In the genomic region with DNA sequence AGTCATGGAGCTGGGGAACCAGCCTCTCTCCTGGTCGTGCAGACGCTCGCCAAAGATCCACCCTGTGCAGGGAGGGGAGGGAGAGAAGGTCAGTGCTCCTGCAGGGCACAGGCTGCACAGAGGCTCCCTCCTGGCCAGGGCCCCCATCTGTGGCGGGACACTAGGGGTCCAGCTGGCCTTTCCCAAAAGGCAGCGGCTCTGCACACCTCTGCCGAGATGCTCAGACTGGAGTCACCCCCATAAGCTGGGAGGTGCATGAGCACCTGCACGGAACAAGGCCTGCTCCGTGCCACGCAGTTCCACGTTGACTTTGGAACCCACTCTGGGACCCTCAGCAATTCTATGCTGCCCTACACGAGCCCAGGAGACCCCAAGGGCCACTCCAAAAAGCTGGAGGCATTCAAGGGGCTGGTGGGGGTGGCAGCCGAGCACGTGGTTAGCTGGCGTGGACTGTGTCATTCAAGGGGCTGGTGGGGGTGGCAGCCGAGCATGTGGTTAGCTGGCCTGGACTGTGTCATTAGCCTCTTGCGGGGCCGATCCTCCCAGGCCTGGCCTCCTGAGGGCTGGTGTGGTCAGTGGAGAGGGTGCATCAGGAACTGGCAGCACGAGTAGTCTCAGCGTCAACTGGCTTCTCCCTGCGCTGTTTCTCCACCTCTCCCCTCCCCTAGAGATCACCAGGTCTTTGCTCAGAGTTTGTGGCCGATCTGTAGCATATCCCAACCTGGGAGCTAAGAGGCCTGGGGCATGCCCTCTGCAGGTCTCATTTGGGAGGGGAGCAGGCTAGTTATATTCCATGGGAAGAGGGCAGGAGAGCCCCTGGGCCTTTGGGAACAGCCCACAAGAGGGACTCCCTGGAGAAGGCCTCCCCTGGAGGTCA, we compare ENCODE assay signal across 2 cellular contexts.
TF ChIP-seq lines count a peak whose summit lies in the region.

No MANE protein-coding gene starts in this region.

TF ChIP-seq in SK-N-SH, 30 proteins besides CTCF, POLR2A, EP300 and RAD21 (continued from another document):
- TF ChIP-seq RFX5 (IDR thresholded peaks at IDR 0.05; ENCODE audit: low read length) (no peak), SIN3A (IDR thresholded peaks at IDR 0.05; ENCODE audit: borderline replicate concordance, low read depth, low read length) (no peak), MEF2A (IDR thresholded peaks at IDR 0.05; ENCODE audit: borderline replicate concordance, low read depth) (no peak), GATA2 (CRISPR knock-in tag; IDR thresholded peaks at IDR 0.05) (no peak), RXRA (IDR thresholded peaks at IDR 0.05; ENCODE audit: borderline replicate concordance, low read depth) (no peak), EZH2phosphoT487 (IDR thresholded peaks at IDR 0.05; ENCODE audit: borderline replicate concordance, low read depth) (no peak)
- TF ChIP-seq, protein P1, sequence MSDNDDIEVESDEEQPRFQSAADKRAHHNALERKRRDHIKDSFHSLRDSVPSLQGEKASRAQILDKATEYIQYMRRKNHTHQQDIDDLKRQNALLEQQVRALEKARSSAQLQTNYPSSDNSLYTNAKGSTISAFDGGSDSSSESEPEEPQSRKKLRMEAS (IDR thresholded peaks at IDR 0.05; ENCODE audit: low read depth) = no peak
TF ChIP-seq in SK-N-SH: peak in this region for 0.

TF ChIP-seq in SK-N-SH treated with all-trans-retinoic acid at 6 μM for 48 hours, 23 proteins besides CTCF, POLR2A, EP300 and RAD21 (continued from another document):
- TF ChIP-seq, protein P2, sequence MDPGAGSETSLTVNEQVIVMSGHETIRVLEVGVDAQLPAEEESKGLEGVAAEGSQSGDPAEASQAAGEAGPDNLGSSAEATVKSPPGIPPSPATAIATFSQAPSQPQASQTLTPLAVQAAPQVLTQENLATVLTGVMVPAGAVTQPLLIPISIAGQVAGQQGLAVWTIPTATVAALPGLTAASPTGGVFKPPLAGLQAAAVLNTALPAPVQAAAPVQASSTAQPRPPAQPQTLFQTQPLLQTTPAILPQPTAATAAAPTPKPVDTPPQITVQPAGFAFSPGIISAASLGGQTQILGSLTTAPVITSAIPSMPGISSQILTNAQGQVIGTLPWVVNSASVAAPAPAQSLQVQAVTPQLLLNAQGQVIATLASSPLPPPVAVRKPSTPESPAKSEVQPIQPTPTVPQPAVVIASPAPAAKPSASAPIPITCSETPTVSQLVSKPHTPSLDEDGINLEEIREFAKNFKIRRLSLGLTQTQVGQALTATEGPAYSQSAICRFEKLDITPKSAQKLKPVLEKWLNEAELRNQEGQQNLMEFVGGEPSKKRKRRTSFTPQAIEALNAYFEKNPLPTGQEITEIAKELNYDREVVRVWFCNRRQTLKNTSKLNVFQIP (CRISPR knock-in tag; IDR thresholded peaks at IDR 0.05; ENCODE audit: borderline replicate concordance, low read depth) = no peak
